Comparison of ENCODE assay signal across 2 cellular contexts in the genomic region with DNA sequence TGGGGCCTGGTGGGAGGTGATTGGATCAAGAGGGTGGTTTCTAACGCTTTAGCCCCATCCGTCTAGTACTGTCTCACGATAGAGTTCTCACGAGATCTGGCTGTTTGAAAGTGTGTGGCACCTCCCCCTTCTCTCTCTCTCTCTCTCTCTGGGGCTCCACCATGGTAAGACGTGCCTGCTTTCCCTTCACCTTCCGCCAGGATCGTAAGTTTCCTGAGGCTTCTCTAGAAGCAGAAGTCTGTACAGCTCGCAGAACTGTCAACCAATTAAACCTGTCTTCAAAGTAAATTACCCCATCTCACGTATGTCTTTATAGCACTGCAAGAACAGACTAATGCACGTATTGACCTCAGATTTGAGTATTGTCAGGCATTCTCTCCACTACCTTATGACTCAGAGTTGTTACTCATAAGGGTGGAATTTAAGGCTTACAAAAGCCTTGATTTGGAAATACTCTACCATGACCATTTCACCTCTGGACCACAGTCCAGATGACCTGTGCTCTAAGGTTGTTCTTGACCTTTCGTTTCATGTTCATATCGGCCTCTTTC.
TF ChIP-seq lines count a peak whose summit lies in the region.

No MANE protein-coding gene starts in this region.

TF ChIP-seq in IMR-90, 13 proteins besides CTCF, POLR2A, EP300 and RAD21:
- TF ChIP-seq FOS (IDR thresholded peaks at IDR 0.05; ENCODE audit: low read depth, low read length) (no peak), MAFK (IDR thresholded peaks at IDR 0.05; ENCODE audit: low read depth, low read length) (no peak), CHD1 (IDR thresholded peaks at IDR 0.05; ENCODE audit: low read depth, low read length) (no peak), CEBPB (IDR thresholded peaks at IDR 0.05; ENCODE audit: low read depth, low read length) (peak; percentile 47; the same call in 1 of the 2 replicates)

TF ChIP-seq in HepG2, 621 proteins besides CTCF, POLR2A, EP300 and RAD21:
- TF ChIP-seq ZNF747 (CRISPR knock-in tag; IDR thresholded peaks at IDR 0.05; ENCODE audit: borderline replicate concordance) (no peak), FOSL1 (CRISPR knock-in tag; IDR thresholded peaks at IDR 0.05; ENCODE audit: borderline replicate concordance) (peak; percentile 33; the same call in 1 of the 2 replicates), CCAR2 (optimal IDR thresholded peaks at IDR 0.05; ENCODE audit: low read depth, low read length) (no peak), CREB1 (IDR thresholded peaks at IDR 0.05) (0 out of 2 replicates have a peak, but pooled peaks have one; percentile 11), CREB1 (CRISPR knock-in tag; IDR thresholded peaks at IDR 0.05) (no peak), NR2F6 (IDR thresholded peaks at IDR 0.05) (peak; percentile 45; the same call in 1 of the 2 replicates), NR2F6 (CRISPR knock-in tag; IDR thresholded peaks at IDR 0.05) (0 out of 2 replicates have a peak, but pooled peaks have one; percentile 10), FOSL2 (CRISPR knock-in tag; IDR thresholded peaks at IDR 0.05) (peak; percentile 89), HMG20A (CRISPR knock-in tag; IDR thresholded peaks at IDR 0.05; ENCODE audit: borderline replicate concordance) (peak; percentile 14; the same call in 1 of the 2 replicates), ZNF24 (IDR thresholded peaks at IDR 0.05) (no peak), ZBTB39 (CRISPR knock-in tag; IDR thresholded peaks at IDR 0.05) (0 out of 2 replicates have a peak, but pooled peaks have one; percentile 42), CEBPB (IDR thresholded peaks at IDR 0.05; ENCODE audit: borderline replicate concordance, low read depth, low read length) (peak; percentile 52; the same call in 1 of the 2 replicates), CHD2 (IDR thresholded peaks at IDR 0.05; ENCODE audit: low read depth, low read length) (peak; percentile 74; the same call in 1 of the 2 replicates), ATF3 (CRISPR knock-in tag; IDR thresholded peaks at IDR 0.05) (peak; percentile 61; the same call in 1 of the 2 replicates), RARA (CRISPR knock-in tag; IDR thresholded peaks at IDR 0.05) (peak; percentile 78), NR2F1 (CRISPR knock-in tag; IDR thresholded peaks at IDR 0.05) (peak in 1 of 2 experiments; percentile 82; a peak in 3 of 4 replicates), NR2F2 (IDR thresholded peaks at IDR 0.05; ENCODE audit: borderline replicate concordance, low read depth) (peak; percentile 26; the same call in 1 of the 2 replicates)
TF ChIP-seq in HepG2: peak in this region for 12.
